ENCODE assay signal across 9 cellular contexts in genomic region chr20:17965042-17965697, GRCh38. TPM values are rescaled to one million over a fixed set of nuclear protein-coding genes. Genes with fewer than 3 reads are reported as not detected.
DNase-seq lines count a peak whose midpoint lies in the region; ATAC-seq, FAIRE-seq and TF ChIP-seq lines count a peak whose summit lies in the region.
"Had no signal": no experiment of that assay in that cellular context is flagged by ENCODE, and none has a peak within 500 bp of the region (broad histone marks: within the 10 kb centered on the region; RNA-seq: fewer than 3 reads in every experiment).

No MANE protein-coding gene starts in this region.

- H3K4me1 Mint-ChIP-seq in activated naive CD4-positive, alpha-beta T cell treated with anti-CD3 and anti-CD28 coated beads, Interleukin-2, amount 50 U/mL, for 24 hours: peaks cover 58% of the 10 kb centered on the region
- peaks cover 58% of the 10 kb centered on the region for H3K4me1 Mint-ChIP-seq in activated T-helper 1 cell treated with anti-CD3 and anti-CD28 coated beads, Interleukin-12 subunit alpha, Interleukin-12 subunit beta, Interleukin-2, Interleukin-4 antibody, amounts not matched to agents 30 ng/mL and 10 ng/mL and 1 ng/mL, durations not matched to agents 14 hours and 24 hours and 36 hours (ENCODE audit: low read depth)
- H3K4me1 Mint-ChIP-seq in glutamatergic neuron (ENCODE audit: low read depth, unreplicated experiment): peaks cover 40% of the 10 kb centered on the region

- intact Hi-C loops in activated T-helper 1 cell treated with anti-CD3 and anti-CD28 coated beads, Interleukin-12 subunit alpha, Interleukin-12 subunit beta, Interleukin-2, Interleukin-4 antibody, amounts not matched to agents 30 ng/mL and 10 ng/mL and 1 ng/mL, durations not matched to agents 14 hours and 24 hours and 36 hours (cut with micrococcal nuclease): loop anchor here (5.0 to 10.0 kb wide), 5 partner anchors 322 to 1388 kb away; partner anchors contain the start of genes BFSP1, SMIM26, SNRPB2 and ZNF133
- intact Hi-C loops in kidney (cut with DNase I): no loop called here

- H3K9me3 Mint-ChIP-seq in activated naive CD4-positive, alpha-beta T cell treated with anti-CD3 and anti-CD28 coated beads, Interleukin-2, amount 50 U/mL, for 24 hours: no peaks in the 10 kb centered on the region
- no peaks in the 10 kb centered on the region for H3K9me3 Mint-ChIP-seq in activated T-helper 1 cell treated with anti-CD3 and anti-CD28 coated beads, Interleukin-12 subunit alpha, Interleukin-12 subunit beta, Interleukin-2, Interleukin-4 antibody, amounts not matched to agents 30 ng/mL and 10 ng/mL and 1 ng/mL, durations not matched to agents 14 hours and 24 hours and 36 hours
- H3K9me3 Mint-ChIP-seq in glutamatergic neuron (ENCODE audit: unreplicated experiment): peaks cover 12% of the 10 kb centered on the region

- WGBS in urinary bladder: 72% methylated on average over 9 of the region's 9 CpGs

- peak overlapping the region; percentile 93 for H3K4me3 Mint-ChIP-seq in activated naive CD4-positive, alpha-beta T cell treated with anti-CD3 and anti-CD28 coated beads, Interleukin-2, amount 50 U/mL, for 24 hours
- peak overlapping the region; percentile 99 for H3K4me3 Mint-ChIP-seq in activated T-helper 1 cell treated with anti-CD3 and anti-CD28 coated beads, Interleukin-12 subunit alpha, Interleukin-12 subunit beta, Interleukin-2, Interleukin-4 antibody, amounts not matched to agents 30 ng/mL and 10 ng/mL and 1 ng/mL, durations not matched to agents 14 hours and 24 hours and 36 hours
- no peak overlapping the region for H3K4me3 Mint-ChIP-seq in glutamatergic neuron (ENCODE audit: unreplicated experiment)

- peak overlapping the region; percentile 1 to 74 for H3K4me3 ChIP-seq in kidney (ENCODE audit: low read length in 2 of 2)
- H3K4me3 ChIP-seq in urinary bladder (ENCODE audit: low read depth, low read length): no peak overlapping the region

- no peak for TF ChIP-seq CTCF in kidney (IDR thresholded peaks at IDR 0.05; ENCODE audit: borderline replicate concordance, extremely low read depth, insufficient read depth)
- no peak for TF ChIP-seq CTCF in glutamatergic neuron (IDR thresholded peaks at IDR 0.05; ENCODE audit: partially characterized antibody, unreplicated experiment)

- no peaks in the 10 kb centered on the region for H3K9me3 ChIP-seq in kidney (ENCODE audit: control insufficient read depth in 1 of 2, low read length in 2 of 2)

- H3K27ac ChIP-seq in kidney (ENCODE audit: low read depth in 2 of 2, low read length in 2 of 2) (peak overlapping the region; percentile 55 to 81), urinary bladder (ENCODE audit: low read depth) (peak overlapping the region; percentile 57)

- no peak for DNase-seq in activated naive CD4-positive, alpha-beta T cell (lab: John Stamatoyannopoulos, UW)
- DNase-seq in activated T-helper 1 cell treated with anti-CD3 and anti-CD28 coated beads, Interleukin-12 subunit alpha, Interleukin-12 subunit beta, Interleukin-2, Interleukin-4 antibody, amounts not matched to agents 30 ng/mL and 10 ng/mL and 1 ng/mL, durations not matched to agents 14 hours and 24 hours and 36 hours (ENCODE audit: low spot score): no peak
- no peak for DNase-seq in kidney
- DNase-seq in glutamatergic neuron: no peak
- no peak for DNase-seq in activated CD4-positive, alpha-beta T cell treated with anti-CD3 and anti-CD28 coated beads for 1 hour
- DNase-seq: NCI-H1417 had no signal

- H3K27me3 Mint-ChIP-seq in activated naive CD4-positive, alpha-beta T cell treated with anti-CD3 and anti-CD28 coated beads, Interleukin-2, amount 50 U/mL, for 24 hours: no peaks in the 10 kb centered on the region
- no peaks in the 10 kb centered on the region for H3K27me3 Mint-ChIP-seq in activated T-helper 1 cell treated with anti-CD3 and anti-CD28 coated beads, Interleukin-12 subunit alpha, Interleukin-12 subunit beta, Interleukin-2, Interleukin-4 antibody, amounts not matched to agents 30 ng/mL and 10 ng/mL and 1 ng/mL, durations not matched to agents 14 hours and 24 hours and 36 hours (ENCODE audit: insufficient read depth)
- H3K27me3 Mint-ChIP-seq in glutamatergic neuron (ENCODE audit: unreplicated experiment): peaks cover 12% of the 10 kb centered on the region

- H3K36me3 ChIP-seq in kidney (ENCODE audit: control insufficient read depth in 1 of 2, insufficient read depth in 2 of 2, low read length in 2 of 2) (no peaks in the 10 kb centered on the region), urinary bladder (ENCODE audit: insufficient read depth) (no peaks in the 10 kb centered on the region)

- no peak for ATAC-seq in GM21447 (IDR thresholded peaks at IDR 0.05; ENCODE audit: unreplicated experiment)

- H3K9ac ChIP-seq in kidney (ENCODE audit: low read length in 2 of 2): peak overlapping the region; percentile 13 to 41

- peak overlapping the region; percentile 89 for H3K27ac Mint-ChIP-seq in activated naive CD4-positive, alpha-beta T cell treated with anti-CD3 and anti-CD28 coated beads, Interleukin-2, amount 50 U/mL, for 24 hours
- peak overlapping the region; percentile 90 for H3K27ac Mint-ChIP-seq in activated T-helper 1 cell treated with anti-CD3 and anti-CD28 coated beads, Interleukin-12 subunit alpha, Interleukin-12 subunit beta, Interleukin-2, Interleukin-4 antibody, amounts not matched to agents 30 ng/mL and 10 ng/mL and 1 ng/mL, durations not matched to agents 14 hours and 24 hours and 36 hours
- H3K27ac Mint-ChIP-seq in glutamatergic neuron (ENCODE audit: unreplicated experiment): no peak overlapping the region

- peaks cover 36% of the 10 kb centered on the region for H3K36me3 Mint-ChIP-seq in activated naive CD4-positive, alpha-beta T cell treated with anti-CD3 and anti-CD28 coated beads, Interleukin-2, amount 50 U/mL, for 24 hours
- H3K36me3 Mint-ChIP-seq in activated T-helper 1 cell treated with anti-CD3 and anti-CD28 coated beads, Interleukin-12 subunit alpha, Interleukin-12 subunit beta, Interleukin-2, Interleukin-4 antibody, amounts not matched to agents 30 ng/mL and 10 ng/mL and 1 ng/mL, durations not matched to agents 14 hours and 24 hours and 36 hours (ENCODE audit: low read depth): peaks cover 65% of the 10 kb centered on the region
- no peaks in the 10 kb centered on the region for H3K36me3 Mint-ChIP-seq in glutamatergic neuron (ENCODE audit: unreplicated experiment)

- H3K4me1 ChIP-seq in kidney (ENCODE audit: control insufficient read depth in 1 of 2, insufficient read depth in 1 of 2, low read depth in 1 of 2, low read length in 2 of 2) (peaks cover 33 to 43% of the 10 kb centered on the region in 2 donors), urinary bladder (ENCODE audit: insufficient read depth) (peaks cover 2% of the 10 kb centered on the region)

- FAIRE-seq in kidney (lab: Jason Lieb, UNC): no peak

RNA-seq across cellular contexts. Expression of gene SNX5, which starts 3.4 kb away (rescaled TPM):
- total RNA-seq in activated T-helper 1 cell treated with anti-CD3 and anti-CD28 coated beads, Interleukin-12 subunit alpha, Interleukin-12 subunit beta, Interleukin-2, Interleukin-4 antibody, amounts not matched to agents 30 ng/mL and 10 ng/mL and 1 ng/mL, durations not matched to agents 14 hours and 24 hours and 36 hours: 238 and 248 TPM in 2 replicates
- total RNA-seq in kidney (94.9 TPM), urinary bladder (138 TPM), glutamatergic neuron (ENCODE audit: unreplicated experiment) (43.2 TPM)
- polyA plus RNA-seq in kidney (ENCODE audit: insufficient read depth, low read depth, low replicate concordance) (133 TPM), urinary bladder (51.9 TPM)

RNA-seq across cellular contexts. Expression of gene MGME1, which starts 3.6 kb away (rescaled TPM):
- 32.1 and 33.6 TPM in 2 replicates for total RNA-seq in activated T-helper 1 cell treated with anti-CD3 and anti-CD28 coated beads, Interleukin-12 subunit alpha, Interleukin-12 subunit beta, Interleukin-2, Interleukin-4 antibody, amounts not matched to agents 30 ng/mL and 10 ng/mL and 1 ng/mL, durations not matched to agents 14 hours and 24 hours and 36 hours
- total RNA-seq in kidney: 15.5 TPM
- 16.7 TPM for polyA plus RNA-seq in kidney (ENCODE audit: insufficient read depth, low read depth, low replicate concordance)
- 15.0 TPM for total RNA-seq in urinary bladder
- 8.9 TPM for polyA plus RNA-seq in urinary bladder
- 4.8 TPM for total RNA-seq in glutamatergic neuron (ENCODE audit: unreplicated experiment)
